ENCODE assay signal across 1 cellular context in the genomic region with DNA sequence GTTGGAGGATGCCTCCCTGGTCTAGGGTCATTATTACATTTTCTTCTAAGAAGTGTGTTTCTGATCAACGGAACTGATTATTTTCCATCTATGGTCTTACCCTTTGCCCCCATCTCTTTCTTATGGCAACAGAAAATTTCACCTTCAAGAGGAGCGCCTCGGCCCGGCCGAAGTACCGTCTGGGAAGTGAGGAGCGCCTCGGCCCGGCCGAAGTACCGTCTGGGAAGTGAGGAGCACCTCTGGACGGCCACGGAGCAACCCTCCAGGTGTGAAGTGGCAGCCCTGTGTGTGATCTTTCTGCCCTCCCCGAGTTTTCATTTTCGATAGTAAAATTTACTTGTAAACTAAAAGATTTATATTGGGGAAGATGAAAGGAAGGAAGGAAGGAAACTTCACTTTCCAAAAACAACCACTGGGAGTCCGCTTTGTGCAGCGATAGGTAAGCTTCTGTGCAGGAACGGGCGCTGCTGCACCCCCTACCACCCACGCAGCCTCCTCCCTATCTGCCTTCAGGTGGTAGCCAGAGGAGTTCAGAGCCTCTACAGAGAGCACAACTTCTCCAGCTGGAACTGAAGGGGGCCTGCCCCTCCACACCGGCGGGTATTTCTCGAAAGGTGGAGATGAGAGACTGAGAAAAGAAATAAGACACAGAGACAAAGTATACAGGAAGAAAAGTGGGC.
TF ChIP-seq lines count a peak whose summit lies in the region.

No MANE protein-coding gene starts in this region.

TF ChIP-seq in H1, 55 proteins besides CTCF, POLR2A, EP300 and RAD21:
- no peak for TF ChIP-seq SAP30 (IDR thresholded peaks at IDR 0.05; ENCODE audit: insufficient read depth, insufficient replicate concordance, low read length)
- no peak for TF ChIP-seq SIX5 (IDR thresholded peaks at IDR 0.05; ENCODE audit: low read depth, low read length)
- no peak for TF ChIP-seq SP4 (IDR thresholded peaks at IDR 0.05; ENCODE audit: low read length)
- no peak for TF ChIP-seq HDAC2 (IDR thresholded peaks at IDR 0.05; ENCODE audit: borderline replicate concordance in 1 of 2, low read depth in 2 of 2, low read length in 2 of 2)
- TF ChIP-seq BCL11A (IDR thresholded peaks at IDR 0.05; ENCODE audit: low read depth in 2 of 2, low read length in 2 of 2), result no peak
- TF ChIP-seq POU5F1 (IDR thresholded peaks at IDR 0.05; ENCODE audit: low read depth, low read length), result no peak
